ENCODE assay signal across 1 cellular context in the genomic region with DNA sequence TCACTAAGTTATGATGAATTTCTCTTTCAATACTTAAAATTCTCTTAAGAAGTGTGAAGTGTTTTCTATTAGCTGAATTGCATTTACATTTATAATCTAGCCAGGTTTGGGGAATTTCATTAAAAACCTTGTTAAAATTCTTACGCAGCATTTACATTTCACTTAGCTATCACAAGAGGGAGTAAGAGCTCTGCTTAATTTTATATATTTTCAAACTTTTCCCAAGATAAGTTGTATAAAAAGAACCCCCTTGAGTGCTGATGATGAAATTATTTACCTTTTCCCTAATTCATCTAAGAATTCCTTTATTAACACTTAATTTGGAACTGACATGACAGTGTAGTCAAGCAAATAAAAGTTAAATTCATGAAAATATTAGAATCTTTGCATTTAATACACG.
TF ChIP-seq lines count a peak whose summit lies in the region.

No MANE protein-coding gene starts in this region.

TF ChIP-seq in endothelial cell of umbilical vein, 7 proteins besides CTCF, POLR2A, EP300 and RAD21:
- no peak for TF ChIP-seq JUN (IDR thresholded peaks at IDR 0.05; ENCODE audit: borderline replicate concordance, insufficient read depth, insufficient read length, low read depth)
- TF ChIP-seq EZH2 (IDR thresholded peaks at IDR 0.05; ENCODE audit: borderline replicate concordance, low read depth, low read length, severe bottlenecking), result no peak
- TF ChIP-seq MYC (IDR thresholded peaks at IDR 0.05; ENCODE audit: low read depth, low read length), result no peak
- TF ChIP-seq POLR2AphosphoS5 (IDR thresholded peaks at IDR 0.05; ENCODE audit: insufficient read depth, low read depth, low read length), result no peak
- TF ChIP-seq GATA2 (IDR thresholded peaks at IDR 0.05; ENCODE audit: insufficient read depth, insufficient read length, low read depth, low read length), result no peak
- TF ChIP-seq FOS (IDR thresholded peaks at IDR 0.05; ENCODE audit: borderline replicate concordance, insufficient read depth, low read length), result no peak
- TF ChIP-seq MAX (IDR thresholded peaks at IDR 0.05; ENCODE audit: insufficient read depth, insufficient read length), result no peak
